ENCODE assay signal across 1 cellular context in the genomic region with DNA sequence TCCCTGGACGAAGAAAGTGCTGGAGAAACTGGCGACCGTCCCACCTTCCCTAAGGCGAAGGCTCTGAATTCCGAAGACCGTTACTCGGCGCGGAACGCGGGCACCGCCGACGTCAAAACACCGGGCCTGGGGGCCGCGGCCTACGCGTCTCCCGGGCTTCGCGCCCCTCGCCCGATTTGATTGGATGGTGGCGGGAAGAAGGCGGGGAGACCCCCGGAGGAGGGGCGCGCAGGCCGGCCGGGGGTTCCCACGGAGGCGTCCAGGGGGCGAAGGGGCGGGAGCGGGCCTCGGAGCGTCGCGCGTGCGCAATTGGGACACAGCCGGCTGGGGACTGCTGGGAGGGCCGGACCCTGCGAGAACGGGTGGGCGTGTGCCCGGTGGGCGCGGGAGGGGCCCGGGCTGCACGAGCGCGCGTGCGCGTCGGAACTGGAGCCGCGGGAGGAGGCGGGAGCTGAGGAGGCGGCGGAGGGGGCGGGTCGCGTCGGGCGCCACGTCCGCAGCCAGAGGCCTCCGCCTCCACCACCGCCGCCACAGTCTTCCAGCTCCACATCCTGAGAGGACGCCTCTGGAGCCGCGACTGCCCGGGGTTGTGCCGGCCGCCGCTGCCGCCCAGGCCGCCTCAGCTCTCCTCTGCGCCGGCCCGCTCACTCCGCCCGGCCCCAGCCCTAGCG.
TF ChIP-seq lines count a peak whose summit lies in the region.

A gene (plus strand): TSS at position 531 of the 671 bp plus-strand sequence. CDS start 11,210 bp downstream, outside the sequence.

TF ChIP-seq in A549, 52 proteins besides CTCF, POLR2A, EP300 and RAD21 (continued from another document):
- TF ChIP-seq, protein P1, sequence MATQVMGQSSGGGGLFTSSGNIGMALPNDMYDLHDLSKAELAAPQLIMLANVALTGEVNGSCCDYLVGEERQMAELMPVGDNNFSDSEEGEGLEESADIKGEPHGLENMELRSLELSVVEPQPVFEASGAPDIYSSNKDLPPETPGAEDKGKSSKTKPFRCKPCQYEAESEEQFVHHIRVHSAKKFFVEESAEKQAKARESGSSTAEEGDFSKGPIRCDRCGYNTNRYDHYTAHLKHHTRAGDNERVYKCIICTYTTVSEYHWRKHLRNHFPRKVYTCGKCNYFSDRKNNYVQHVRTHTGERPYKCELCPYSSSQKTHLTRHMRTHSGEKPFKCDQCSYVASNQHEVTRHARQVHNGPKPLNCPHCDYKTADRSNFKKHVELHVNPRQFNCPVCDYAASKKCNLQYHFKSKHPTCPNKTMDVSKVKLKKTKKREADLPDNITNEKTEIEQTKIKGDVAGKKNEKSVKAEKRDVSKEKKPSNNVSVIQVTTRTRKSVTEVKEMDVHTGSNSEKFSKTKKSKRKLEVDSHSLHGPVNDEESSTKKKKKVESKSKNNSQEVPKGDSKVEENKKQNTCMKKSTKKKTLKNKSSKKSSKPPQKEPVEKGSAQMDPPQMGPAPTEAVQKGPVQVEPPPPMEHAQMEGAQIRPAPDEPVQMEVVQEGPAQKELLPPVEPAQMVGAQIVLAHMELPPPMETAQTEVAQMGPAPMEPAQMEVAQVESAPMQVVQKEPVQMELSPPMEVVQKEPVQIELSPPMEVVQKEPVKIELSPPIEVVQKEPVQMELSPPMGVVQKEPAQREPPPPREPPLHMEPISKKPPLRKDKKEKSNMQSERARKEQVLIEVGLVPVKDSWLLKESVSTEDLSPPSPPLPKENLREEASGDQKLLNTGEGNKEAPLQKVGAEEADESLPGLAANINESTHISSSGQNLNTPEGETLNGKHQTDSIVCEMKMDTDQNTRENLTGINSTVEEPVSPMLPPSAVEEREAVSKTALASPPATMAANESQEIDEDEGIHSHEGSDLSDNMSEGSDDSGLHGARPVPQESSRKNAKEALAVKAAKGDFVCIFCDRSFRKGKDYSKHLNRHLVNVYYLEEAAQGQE (IDR thresholded peaks at IDR 0.05) = no peak; the same call in 1 of the 2 replicates
- TF ChIP-seq RARB (CRISPR knock-in tag; IDR thresholded peaks at IDR 0.05) (no peak), ZNF302 (CRISPR knock-in tag; IDR thresholded peaks at IDR 0.05) (no peak), SREBF2 (IDR thresholded peaks at IDR 0.05) (no peak), EHF (CRISPR knock-in tag; IDR thresholded peaks at IDR 0.05) (no peak), FOSL2 (IDR thresholded peaks at IDR 0.05) (no peak), FOSL2 (CRISPR knock-in tag; IDR thresholded peaks at IDR 0.05) (no peak), MAFK (IDR thresholded peaks at IDR 0.05; ENCODE audit: partially characterized antibody) (no peak), GATA3 (IDR thresholded peaks at IDR 0.05; ENCODE audit: borderline replicate concordance) (no peak), CBX8 (IDR thresholded peaks at IDR 0.05) (no peak), HEYL (CRISPR knock-in tag; IDR thresholded peaks at IDR 0.05) (no peak), HOXB5 (CRISPR knock-in tag; IDR thresholded peaks at IDR 0.05) (peak; percentile 71; the same call in 1 of the 2 replicates), TP53 (CRISPR knock-in tag; IDR thresholded peaks at IDR 0.05) (0 out of 2 replicates have a peak, but pooled peaks have one; percentile 72), KDM1A (IDR thresholded peaks at IDR 0.05; ENCODE audit: low read depth) (no peak), ZFP36 (IDR thresholded peaks at IDR 0.05; ENCODE audit: borderline replicate concordance, partially characterized antibody) (no peak), FOSB (CRISPR knock-in tag; IDR thresholded peaks at IDR 0.05) (no peak), FOXS1 (CRISPR knock-in tag; IDR thresholded peaks at IDR 0.05) (no peak), RCOR1 (IDR thresholded peaks at IDR 0.05; ENCODE audit: low read depth, low read length) (no peak), MYC (IDR thresholded peaks at IDR 0.05; ENCODE audit: borderline replicate concordance, low read length) (no peak), PHF8 (IDR thresholded peaks at IDR 0.05; ENCODE audit: borderline replicate concordance, low read depth) (peak; percentile 96), NR3C1 (IDR thresholded peaks at IDR 0.05) (no peak)
- TF ChIP-seq, protein P2, sequence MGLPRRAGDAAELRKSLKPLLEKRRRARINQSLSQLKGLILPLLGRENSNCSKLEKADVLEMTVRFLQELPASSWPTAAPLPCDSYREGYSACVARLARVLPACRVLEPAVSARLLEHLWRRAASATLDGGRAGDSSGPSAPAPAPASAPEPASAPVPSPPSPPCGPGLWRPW (IDR thresholded peaks at IDR 0.05) = no peak
- TF ChIP-seq, protein P3, sequence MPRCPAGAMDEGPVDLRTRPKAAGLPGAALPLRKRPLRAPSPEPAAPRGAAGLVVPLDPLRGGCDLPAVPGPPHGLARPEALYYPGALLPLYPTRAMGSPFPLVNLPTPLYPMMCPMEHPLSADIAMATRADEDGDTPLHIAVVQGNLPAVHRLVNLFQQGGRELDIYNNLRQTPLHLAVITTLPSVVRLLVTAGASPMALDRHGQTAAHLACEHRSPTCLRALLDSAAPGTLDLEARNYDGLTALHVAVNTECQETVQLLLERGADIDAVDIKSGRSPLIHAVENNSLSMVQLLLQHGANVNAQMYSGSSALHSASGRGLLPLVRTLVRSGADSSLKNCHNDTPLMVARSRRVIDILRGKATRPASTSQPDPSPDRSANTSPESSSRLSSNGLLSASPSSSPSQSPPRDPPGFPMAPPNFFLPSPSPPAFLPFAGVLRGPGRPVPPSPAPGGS (IDR thresholded peaks at IDR 0.05) = peak; percentile 86; the same call in 1 of the 3 replicates
- TF ChIP-seq, protein P4, sequence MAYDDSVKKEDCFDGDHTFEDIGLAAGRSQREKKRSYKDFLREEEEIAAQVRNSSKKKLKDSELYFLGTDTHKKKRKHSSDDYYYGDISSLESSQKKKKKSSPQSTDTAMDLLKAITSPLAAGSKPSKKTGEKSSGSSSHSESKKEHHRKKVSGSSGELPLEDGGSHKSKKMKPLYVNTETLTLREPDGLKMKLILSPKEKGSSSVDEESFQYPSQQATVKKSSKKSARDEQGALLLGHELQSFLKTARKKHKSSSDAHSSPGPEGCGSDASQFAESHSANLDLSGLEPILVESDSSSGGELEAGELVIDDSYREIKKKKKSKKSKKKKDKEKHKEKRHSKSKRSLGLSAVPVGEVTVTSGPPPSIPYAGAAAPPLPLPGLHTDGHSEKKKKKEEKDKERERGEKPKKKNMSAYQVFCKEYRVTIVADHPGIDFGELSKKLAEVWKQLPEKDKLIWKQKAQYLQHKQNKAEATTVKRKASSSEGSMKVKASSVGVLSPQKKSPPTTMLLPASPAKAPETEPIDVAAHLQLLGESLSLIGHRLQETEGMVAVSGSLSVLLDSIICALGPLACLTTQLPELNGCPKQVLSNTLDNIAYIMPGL (CRISPR knock-in tag; IDR thresholded peaks at IDR 0.05; ENCODE audit: borderline replicate concordance) = peak; percentile 66; the same call in 1 of the 2 replicates
- TF ChIP-seq, protein P5, sequence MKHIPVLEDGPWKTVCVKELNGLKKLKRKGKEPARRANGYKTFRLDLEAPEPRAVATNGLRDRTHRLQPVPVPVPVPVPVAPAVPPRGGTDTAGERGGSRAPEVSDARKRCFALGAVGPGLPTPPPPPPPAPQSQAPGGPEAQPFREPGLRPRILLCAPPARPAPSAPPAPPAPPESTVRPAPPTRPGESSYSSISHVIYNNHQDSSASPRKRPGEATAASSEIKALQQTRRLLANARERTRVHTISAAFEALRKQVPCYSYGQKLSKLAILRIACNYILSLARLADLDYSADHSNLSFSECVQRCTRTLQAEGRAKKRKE (CRISPR knock-in tag; IDR thresholded peaks at IDR 0.05; ENCODE audit: low read depth) = 0 out of 2 replicates have a peak, but pooled peaks have one; percentile 71
- TF ChIP-seq, protein P6, sequence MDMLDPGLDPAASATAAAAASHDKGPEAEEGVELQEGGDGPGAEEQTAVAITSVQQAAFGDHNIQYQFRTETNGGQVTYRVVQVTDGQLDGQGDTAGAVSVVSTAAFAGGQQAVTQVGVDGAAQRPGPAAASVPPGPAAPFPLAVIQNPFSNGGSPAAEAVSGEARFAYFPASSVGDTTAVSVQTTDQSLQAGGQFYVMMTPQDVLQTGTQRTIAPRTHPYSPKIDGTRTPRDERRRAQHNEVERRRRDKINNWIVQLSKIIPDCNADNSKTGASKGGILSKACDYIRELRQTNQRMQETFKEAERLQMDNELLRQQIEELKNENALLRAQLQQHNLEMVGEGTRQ (IDR thresholded peaks at IDR 0.05) = no peak
